8 cellular contexts compared by ENCODE assay signal in the genomic region with DNA sequence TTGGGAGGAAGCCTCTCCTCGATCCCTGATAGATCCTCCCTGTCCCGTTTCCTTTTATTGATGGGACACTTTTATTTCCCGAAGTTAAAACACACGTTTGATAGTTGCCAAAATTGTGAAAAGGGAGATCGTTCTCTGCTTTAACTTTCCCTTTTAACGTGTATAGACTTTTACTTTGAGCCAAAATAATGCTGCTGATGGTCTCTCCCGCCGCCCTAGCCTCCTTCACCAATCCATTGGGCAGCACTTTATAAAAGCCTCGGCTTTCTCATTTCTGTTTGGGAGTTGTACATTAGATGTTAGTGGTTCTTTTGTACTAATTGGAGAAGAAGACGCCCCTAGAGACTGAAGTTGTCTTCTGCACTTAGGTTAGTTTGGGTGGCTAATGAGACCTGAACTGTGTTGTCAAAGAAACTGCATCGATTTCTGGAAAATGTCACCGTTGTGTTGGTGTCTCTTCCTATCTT.
DNase-seq lines count a peak whose midpoint lies in the region.

No MANE protein-coding gene starts in this region.

- no peaks in the 10 kb centered on the region for H3K27me3 ChIP-seq in mucosa of stomach (ENCODE audit: control insufficient read depth, insufficient read depth, low read length)

- peak overlapping the region; percentile 46 for H3K4me3 ChIP-seq in mucosa of stomach (ENCODE audit: low read length)

- H3K9me3 ChIP-seq in mucosa of stomach (ENCODE audit: control insufficient read depth, low read length), result no peaks in the 10 kb centered on the region

- peak; percentile 54 for DNase-seq in NCI-H510A treated with DMSO at 0.1 percent for 48 hours (lab: John Stamatoyannopoulos, UW)
- DNase-seq in NCI-H510A (lab: John Stamatoyannopoulos, UW), result no peak
- peak; percentile 45 for DNase-seq in NOMO-1 treated with DMSO at 0.1 percent for 48 hours (lab: John Stamatoyannopoulos, UW; ENCODE audit: unreplicated experiment)
- DNase-seq in GDM1 (lab: John Stamatoyannopoulos, UW), result no peak
- DNase-seq in activated CD4-positive, CD25-positive, alpha-beta regulatory T cell (lab: John Stamatoyannopoulos, UW), result no peak
- no peak for DNase-seq in activated gamma-delta T cell (lab: John Stamatoyannopoulos, UW)

- peak overlapping the region; percentile 39 for H3K27ac ChIP-seq in cingulate gyrus (ENCODE audit: low read depth, low read length)

- H3K4me1 ChIP-seq in mucosa of stomach (ENCODE audit: control insufficient read depth, insufficient read depth, low read length), result peaks cover 21% of the 10 kb centered on the region

- H3K36me3 ChIP-seq in mucosa of stomach (ENCODE audit: control insufficient read depth, insufficient read depth, low read length), result no peaks in the 10 kb centered on the region

- H3K9ac ChIP-seq in mucosa of stomach (ENCODE audit: low read length), result peak overlapping the region; percentile 85

Comparison
In these comparisons a context has a peak if more than half of its experiments do, and no peak if none do; other contexts are left out.
1. DNase-seq: peak in NCI-H510A treated with DMSO at 0.1 percent for 48 hours (single experiment) and NOMO-1 treated with DMSO at 0.1 percent for 48 hours (single experiment); none in NCI-H510A (single experiment), GDM1 (single experiment), activated CD4-positive, CD25-positive, alpha-beta regulatory T cell (0 of 4) and activated gamma-delta T cell (single experiment).